ENCODE assay signal across 11 cellular contexts in genomic region chr6:169653691-169654090, GRCh38. TPM values are rescaled to one million over a fixed set of nuclear protein-coding genes. Genes with fewer than 3 reads are reported as not detected.
A peak's percentile ranks its signal among the peaks of the same experiment; 100 is the strongest.
DNase-seq lines count a peak whose midpoint lies in the region; ATAC-seq, FAIRE-seq and TF ChIP-seq lines count a peak whose summit lies in the region.
"Had no signal": no experiment of that assay in that cellular context is flagged by ENCODE, and none has a peak within 500 bp of the region (broad histone marks: within the 10 kb centered on the region; RNA-seq: fewer than 3 reads in every experiment).

No MANE protein-coding gene starts in this region.

- no peak overlapping the region for H4K8ac ChIP-seq in neuronal stem cell (ENCODE audit: low read depth, low read length)

- no peak for FAIRE-seq in GM12891 (lab: Jason Lieb, UNC)

- peak overlapping the region; percentile 64 for H3K4me2 ChIP-seq in KMS-11
- H3K4me2 ChIP-seq in neuronal stem cell (ENCODE audit: insufficient read depth, low read length, poor library complexity, severe bottlenecking) = no peak overlapping the region

- H3K9me3 Mint-ChIP-seq in naive thymus-derived CD4-positive, alpha-beta T cell = peaks cover 0 to 1% (median 0%) of the 10 kb centered on the region in 11 donors
- H3K9me3 Mint-ChIP-seq: activated CD4-positive, alpha-beta T cell treated with anti-CD3 and anti-CD28 coated beads, Interleukin-2, amount 10 ng/mL, durations not matched to agents 24 days and 14 days; stimulated activated naive CD8-positive, alpha-beta T cell treated with anti-CD3 and anti-CD28 coated beads, Interleukin-15, Interleukin-2, amounts not matched to agents 100 ng/mL and 50 ng/mL, for 24 hours had no signal

- H2BK120ac ChIP-seq in neuronal stem cell (ENCODE audit: low read depth, low read length) = no peak overlapping the region

- DNase-seq in body of pancreas (no peak), GM12891 (ENCODE audit: insufficient read length, low spot score) (no peak), cerebellar nuclear complex (lab: John Stamatoyannopoulos, UW) (no peak), neuronal stem cell (ENCODE audit: low spot score) (no peak)
- no peak for DNase-seq in naive thymus-derived CD4-positive, alpha-beta T cell
- DNase-seq: activated CD4-positive, alpha-beta T cell treated with anti-CD3 and anti-CD28 coated beads, Interleukin-2, amount 10 ng/mL, durations not matched to agents 24 days and 14 days; GF-D8; H9 had no signal

- no peak overlapping the region for H4K91ac ChIP-seq in neuronal stem cell (ENCODE audit: low read depth, low read length, poor library complexity)

- H3K18ac ChIP-seq in neuronal stem cell (ENCODE audit: low read length) = no peak overlapping the region

- H3K27me3 Mint-ChIP-seq in naive thymus-derived CD4-positive, alpha-beta T cell = no peaks in the 10 kb centered on the region
- H3K27me3 Mint-ChIP-seq: activated CD4-positive, alpha-beta T cell treated with anti-CD3 and anti-CD28 coated beads, Interleukin-2, amount 10 ng/mL, durations not matched to agents 24 days and 14 days; stimulated activated naive CD8-positive, alpha-beta T cell treated with anti-CD3 and anti-CD28 coated beads, Interleukin-15, Interleukin-2, amounts not matched to agents 100 ng/mL and 50 ng/mL, for 24 hours had no signal

- H3K36me3 Mint-ChIP-seq in naive thymus-derived CD4-positive, alpha-beta T cell = peaks cover 0 to 15% (median 11%) of the 10 kb centered on the region in 5 donors

- no peak overlapping the region for H2BK15ac ChIP-seq in neuronal stem cell (ENCODE audit: low read length)

- no peak overlapping the region for H3K23ac ChIP-seq in neuronal stem cell (ENCODE audit: low read depth, low read length, poor library complexity)

- H3K27me3 ChIP-seq in KMS-11 (ENCODE audit: insufficient read depth, low read depth) (no peaks in the 10 kb centered on the region), body of pancreas (no peaks in the 10 kb centered on the region), subcutaneous abdominal adipose tissue (ENCODE audit: control insufficient read depth in 5 of 5, insufficient read depth in 4 of 5, low read length in 5 of 5) (no peaks in the 10 kb centered on the region), neuronal stem cell (ENCODE audit: control insufficient read depth in 3 of 3, insufficient read depth in 3 of 3, low read depth in 1 of 3, low read length in 3 of 3) (no peaks in the 10 kb centered on the region)
- no peaks in the 10 kb centered on the region for H3K27me3 ChIP-seq in naive thymus-derived CD4-positive, alpha-beta T cell (ENCODE audit: control insufficient read depth in 2 of 2, insufficient read depth in 2 of 2, low read length in 2 of 2)

- peak overlapping the region; percentile 79; the same call in 1 of the 2 replicates for H3K9ac ChIP-seq in KMS-11
- H3K9ac ChIP-seq in subcutaneous abdominal adipose tissue (ENCODE audit: low read length in 5 of 5) = peak overlapping the region in 1 of 5 donors; percentile 88
- no peak overlapping the region for H3K9ac ChIP-seq in neuronal stem cell (ENCODE audit: low read depth, low read length, poor library complexity)

- intact Hi-C loops in body of pancreas (cut with DNase I) = no loop called here
- intact Hi-C loops in naive thymus-derived CD4-positive, alpha-beta T cell (cut with micrococcal nuclease) = loop anchor here (1.0 to 2.0 kb wide), 5 partner anchors 49 to 899 kb away; partner anchors contain the start of genes C6orf120 (in 2 of the 2), DYNLT2 (in 2 of the 2), ERMARD (in 2 of the 2) and WDR27 (in 2 of the 2)

- no peak overlapping the region for H3K4me3 ChIP-seq in KMS-11 (IDR thresholded peaks at IDR 0.05; ENCODE audit: insufficient read depth, low read depth, low read length)
- H3K4me3 ChIP-seq in body of pancreas = no peak overlapping the region
- H3K4me3 ChIP-seq in naive thymus-derived CD4-positive, alpha-beta T cell (ENCODE audit: low read length) = no peak overlapping the region
- H3K4me3 ChIP-seq in subcutaneous abdominal adipose tissue (ENCODE audit: low read depth in 1 of 5, low read length in 5 of 5) = peak overlapping the region in 3 of 5 donors; percentile 71 to 89 (median 88)
- H3K4me3 ChIP-seq in neuronal stem cell (ENCODE audit: low read length in 2 of 2) = no peak overlapping the region

- no peaks in the 10 kb centered on the region for H3K9me3 ChIP-seq in body of pancreas
- no peaks in the 10 kb centered on the region for H3K9me3 ChIP-seq in naive thymus-derived CD4-positive, alpha-beta T cell (ENCODE audit: control insufficient read depth in 2 of 3, low read length in 3 of 3)
- no peaks in the 10 kb centered on the region for H3K9me3 ChIP-seq in subcutaneous abdominal adipose tissue (ENCODE audit: control insufficient read depth in 5 of 5, low read length in 5 of 5)
- H3K9me3 ChIP-seq in neuronal stem cell (replicated peaks in 1 of 2; ENCODE audit: control insufficient read depth in 2 of 2, insufficient read depth in 1 of 2, low read depth in 1 of 2, low read length in 2 of 2) = peaks cover 11 to 13% of the 10 kb centered on the region in 2 donors

- CTCF ChIA-PET in naive thymus-derived CD4-positive, alpha-beta T cell (lab: Charles Lee) = interaction anchor here (0.8 kb wide), 2 partner anchors 47 to 137 kb away, joined by 3 read pairs; no protein-coding TSS in a partner anchor

- TF ChIP-seq CTCF in KMS-11 (conservative IDR thresholded peaks at IDR 0.05; ENCODE audit: low read depth, low read length) (no peak), body of pancreas (IDR thresholded peaks at IDR 0.05) (no peak)

- H3K4me3 Mint-ChIP-seq in naive thymus-derived CD4-positive, alpha-beta T cell = peak overlapping the region in 5 of 10 donors; percentile 86 to 93 (median 92)

- no peak for ATAC-seq in body of pancreas
- no peak for ATAC-seq in naive thymus-derived CD4-positive, alpha-beta T cell

- no peaks in the 10 kb centered on the region for H3K79me2 ChIP-seq in KMS-11 (ENCODE audit: insufficient read depth, low read depth)

- WGBS in body of pancreas, 2 donors = 48 to 60% methylated on average over 6 of the region's 6 CpGs
- no CpG with 5 or more reads among the region's 6 CpGs for WGBS in neuronal stem cell (ENCODE audit: extremely low coverage in 2 of 2, insufficient read length in 2 of 2, insufficient replicate concordance in 1 of 2), 2 donors

- H3K4me1 ChIP-seq in KMS-11 (ENCODE audit: low read depth, poor library complexity, severe bottlenecking) (peaks cover 9% of the 10 kb centered on the region), body of pancreas (no peaks in the 10 kb centered on the region), subcutaneous abdominal adipose tissue (ENCODE audit: control insufficient read depth in 5 of 5, insufficient read depth in 5 of 5, low read length in 5 of 5) (peaks cover 0 to 18% (median 8%) of the 10 kb centered on the region in 5 donors), neuronal stem cell (ENCODE audit: control insufficient read depth in 2 of 2, insufficient read depth in 1 of 2, low read depth in 1 of 2, low read length in 2 of 2) (peaks cover 0 to 7% of the 10 kb centered on the region in 2 donors)
- no peaks in the 10 kb centered on the region for H3K4me1 ChIP-seq in naive thymus-derived CD4-positive, alpha-beta T cell (ENCODE audit: control insufficient read depth in 2 of 2, insufficient read depth in 2 of 2, low read length in 2 of 2)

- H2AK5ac ChIP-seq in neuronal stem cell (ENCODE audit: low read depth, low read length) = no peak overlapping the region

- H2BK12ac ChIP-seq in neuronal stem cell (ENCODE audit: low read length) = no peak overlapping the region

- TF ChIP-seq POLR2A in body of pancreas (IDR thresholded peaks at IDR 0.05) = no peak
- TF ChIP-seq POLR2A in GM12891 (IDR thresholded peaks at IDR 0.05; ENCODE audit: low read depth, low read length) = no peak

- peak overlapping the region in 6 of 9 donors; percentile 79 to 94 (median 90) for H3K27ac Mint-ChIP-seq in naive thymus-derived CD4-positive, alpha-beta T cell
- H3K27ac Mint-ChIP-seq: H9 had no signal

- peaks cover 0 to 19% (median 15%) of the 10 kb centered on the region in 7 donors for H3K4me1 Mint-ChIP-seq in naive thymus-derived CD4-positive, alpha-beta T cell

- H3K36me3 ChIP-seq in KMS-11 (ENCODE audit: insufficient read depth) (no peaks in the 10 kb centered on the region), body of pancreas (replicated peaks in 1 of 2; ENCODE audit: insufficient read depth in 1 of 2, low read depth in 2 of 2) (no peaks in the 10 kb centered on the region), subcutaneous abdominal adipose tissue (ENCODE audit: control insufficient read depth in 5 of 5, insufficient read depth in 5 of 5, low read length in 5 of 5) (peaks cover 0 to 29% (median 14%) of the 10 kb centered on the region in 5 donors), neuronal stem cell (replicated peaks in 1 of 2; ENCODE audit: control insufficient read depth in 2 of 2, insufficient read depth in 2 of 2, low read length in 2 of 2) (peaks cover 28 to 69% of the 10 kb centered on the region in 2 donors)
- H3K36me3 ChIP-seq in naive thymus-derived CD4-positive, alpha-beta T cell (ENCODE audit: control insufficient read depth in 2 of 3, insufficient read depth in 3 of 3, low read length in 3 of 3) = peaks cover 0 to 11% (median 0%) of the 10 kb centered on the region in 3 experiments

- no peaks in the 10 kb centered on the region for H3K79me1 ChIP-seq in neuronal stem cell (ENCODE audit: low read depth, low read length)

- H3K27ac ChIP-seq in KMS-11 (no peak overlapping the region; the same call in 1 of the 2 replicates), body of pancreas (peak overlapping the region in 3 of 4 donors; percentile 31 to 81 (median 67)), subcutaneous abdominal adipose tissue (ENCODE audit: low read depth, low read length) (no peak overlapping the region), neuronal stem cell (replicated peaks; ENCODE audit: low read length) (no peak overlapping the region)
- no peak overlapping the region for H3K27ac ChIP-seq in naive thymus-derived CD4-positive, alpha-beta T cell (ENCODE audit: low read depth, low read length)

- H2AFZ ChIP-seq in KMS-11 (ENCODE audit: low read depth) = no peak overlapping the region; the same call in 1 of the 2 replicates
- no peak overlapping the region for H2AFZ ChIP-seq in neuronal stem cell (ENCODE audit: low read length)

- no peak overlapping the region for H3K14ac ChIP-seq in neuronal stem cell (ENCODE audit: low read length)

- H2BK5ac ChIP-seq in neuronal stem cell (ENCODE audit: low read length) = no peak overlapping the region

- H3K4ac ChIP-seq in neuronal stem cell (ENCODE audit: low read length) = no peak overlapping the region

- H4K20me1 ChIP-seq in KMS-11 (ENCODE audit: insufficient read depth) = no peaks in the 10 kb centered on the region

- POLR2A ChIA-PET in naive thymus-derived CD4-positive, alpha-beta T cell (lab: Charles Lee) = interaction anchor here (1.2 to 2.5 kb wide), 2 partner anchors 49 to 71 kb away, joined by 4 to 7 read pairs; partner anchors contain the start of gene C6orf120

RNA-seq across cellular contexts. Expression of gene WDR27, which starts 48.1 kb away (rescaled TPM):
- total RNA-seq in body of pancreas = 10 to 100 TPM; 38.2 to 38.7 TPM
- 10 to 100 TPM; 22.7 to 89.0 (median 41.4) TPM for total RNA-seq in naive thymus-derived CD4-positive, alpha-beta T cell
- polyA plus RNA-seq in naive thymus-derived CD4-positive, alpha-beta T cell = 1 to 10 TPM; 6.7 to 6.8 TPM
- 20.6 TPM for polyA plus RNA-seq in GM12891 (2012; ENCODE audit: low read depth, missing spikeins)
- polyA plus RNA-seq in neuronal stem cell (2013, experiment 1 of 2) = 44.5 TPM
- polyA plus RNA-seq in neuronal stem cell (2013, experiment 2 of 2) = 43.8 TPM

RNA-seq across cellular contexts. Expression of gene C6orf120, which starts 48.2 kb away (rescaled TPM):
- total RNA-seq in body of pancreas = 10 to 100 TPM; 12.2 to 21.3 TPM
- 10 to 100 TPM; 16.0 to 38.1 (median 19.3) TPM for total RNA-seq in naive thymus-derived CD4-positive, alpha-beta T cell
- polyA plus RNA-seq in naive thymus-derived CD4-positive, alpha-beta T cell = 10 to 100 TPM in 1 of 2 donors, 1 to 10 TPM in 1; 8.7 to 13.0 TPM
- 10.7 TPM for polyA plus RNA-seq in GM12891 (2012; ENCODE audit: low read depth, missing spikeins)
- 23.9 TPM for polyA plus RNA-seq in neuronal stem cell (2013, experiment 1 of 2)
- polyA plus RNA-seq in neuronal stem cell (2013, experiment 2 of 2) = 23.5 TPM

Comparison
In these comparisons a context has a peak if more than half of its experiments do, and no peak if none do; other contexts are left out.
1. H3K27ac ChIP-seq: peak in body of pancreas (3 of 4); none in KMS-11 (single experiment), naive thymus-derived CD4-positive, alpha-beta T cell (single experiment), subcutaneous abdominal adipose tissue (single experiment) and neuronal stem cell (single experiment).
2. H3K4me3 ChIP-seq: peak in subcutaneous abdominal adipose tissue (3 of 5); none in KMS-11 (single experiment), body of pancreas (0 of 2), naive thymus-derived CD4-positive, alpha-beta T cell (single experiment) and neuronal stem cell (0 of 2).